In the genomic region with DNA sequence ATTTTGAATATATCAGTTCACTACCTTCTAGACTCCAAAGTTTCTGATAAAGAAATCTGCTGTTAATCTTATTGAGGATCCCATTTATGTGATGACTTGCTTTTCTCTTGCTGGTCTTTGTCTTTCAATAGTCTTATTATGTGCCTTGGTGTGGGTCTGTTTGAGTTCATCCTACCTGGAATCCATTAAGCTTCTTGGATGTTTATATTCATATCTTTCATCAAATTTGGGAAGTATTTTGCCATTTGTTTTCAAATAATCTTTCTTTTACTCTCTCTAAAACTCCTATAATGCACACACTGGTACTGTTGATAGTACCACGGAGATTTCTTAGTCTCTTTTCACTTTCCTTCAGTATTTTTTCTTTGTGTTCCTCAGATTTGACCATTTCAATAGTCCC, we compare ENCODE assay signal across 11 cellular contexts.
"Had no signal": no experiment of that assay in that cellular context is flagged by ENCODE, and none has a peak within 500 bp of the region (broad histone marks: within the 10 kb centered on the region; RNA-seq: fewer than 3 reads in every experiment).

No MANE protein-coding gene starts in this region.

- ATAC-seq: activated naive CD4-positive, alpha-beta T cell treated with anti-CD3 and anti-CD28 coated beads, Interleukin-2, amount 50 U/mL, for 72 hours; activated naive CD8-positive, alpha-beta T cell treated with anti-CD3 and anti-CD28 coated beads, Interleukin-2, amount 50 U/mL, for 24 hours; activated T-cell treated with anti-CD3 and anti-CD28 coated beads, Interleukin-2, amount 50 U/mL, for 4 hours; activated T-cell treated with anti-CD3 and anti-CD28 coated beads, Interleukin-2, amount 50 U/mL, for 72 hours; activated T-helper 17 cell treated with anti-CD3 and anti-CD28 coated beads, Interleukin-2, amount 50 U/mL, for 72 hours; body of pancreas had no signal

- H3K36me3 ChIP-seq: adrenal gland, ascending aorta, brain microvascular endothelial cell, breast epithelium, cardiac muscle cell had no signal

- H3K9me3 ChIP-seq: adrenal gland, body of pancreas had no signal

- H3K27ac ChIP-seq: adrenal gland, ascending aorta, body of pancreas, brain microvascular endothelial cell, breast epithelium, cardiac muscle cell had no signal

- H3K4me1 ChIP-seq: adrenal gland, ascending aorta, body of pancreas, breast epithelium had no signal

- H3K4me3 ChIP-seq: adrenal gland, ascending aorta, body of pancreas, breast epithelium, cardiac muscle cell had no signal
